13 cellular contexts compared by ENCODE assay signal in the genomic region with DNA sequence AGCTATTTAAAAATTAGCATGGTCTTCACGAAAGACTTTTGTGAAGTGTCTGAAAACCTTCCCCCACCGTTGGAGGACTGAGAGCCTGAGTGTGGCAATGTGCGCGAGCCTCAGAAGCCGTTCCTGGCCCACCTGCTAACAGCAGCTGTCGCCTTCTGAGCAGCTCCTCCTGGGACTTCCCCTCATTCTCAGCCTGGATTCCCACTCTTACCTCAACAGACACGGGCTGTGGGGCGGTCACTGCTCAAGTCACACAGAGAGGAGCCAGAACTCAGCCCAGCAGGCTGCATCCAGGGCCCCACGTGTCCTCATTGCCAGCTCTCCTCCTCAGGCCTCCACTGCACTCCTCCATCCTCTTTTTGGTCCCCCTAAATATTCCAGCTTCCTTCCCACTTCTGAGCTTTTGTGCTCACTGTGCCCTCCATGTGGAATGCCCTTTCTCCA. TPM values are rescaled to one million over a fixed set of nuclear protein-coding genes. Genes with fewer than 3 reads are reported as not detected.
DNase-seq lines count a peak whose midpoint lies in the region; ATAC-seq and TF ChIP-seq lines count a peak whose summit lies in the region.
"Had no signal": no experiment of that assay in that cellular context is flagged by ENCODE, and none has a peak within 500 bp of the region (broad histone marks: within the 10 kb centered on the region; RNA-seq: fewer than 3 reads in every experiment).

No MANE protein-coding gene starts in this region.

- TF ChIP-seq POLR2A in spleen (IDR thresholded peaks at IDR 0.05): no peak
- no peak for TF ChIP-seq POLR2A in sigmoid colon (IDR thresholded peaks at IDR 0.05)

- H3K36me3 ChIP-seq in spleen (peaks cover 0 to 20% (median 0%) of the 10 kb centered on the region in 6 donors), sigmoid colon (no peaks in the 10 kb centered on the region)
- H3K36me3 ChIP-seq: thoracic aorta had no signal

- no peaks in the 10 kb centered on the region for H3K27me3 ChIP-seq in spleen (replicated peaks in 1 of 7)
- H3K27me3 ChIP-seq in sigmoid colon: no peaks in the 10 kb centered on the region

- peaks cover 0 to 6% (median 0%) of the 10 kb centered on the region in 8 donors for H3K9me3 ChIP-seq in spleen
- no peaks in the 10 kb centered on the region for H3K9me3 ChIP-seq in sigmoid colon
- H3K9me3 ChIP-seq: A549, thoracic aorta had no signal

- 47 to 75% (median 59%) methylated on average over 9 of the region's 9 CpGs for WGBS in spleen, 5 donors
- 54 to 86% methylated on average over 9 of the region's 9 CpGs for WGBS in sigmoid colon, 2 donors

- H3K4me1 ChIP-seq in spleen (peaks cover 28 to 73% (median 53%) of the 10 kb centered on the region in 6 donors), sigmoid colon (no peaks in the 10 kb centered on the region)

- DNase-seq in NK-92 treated with Interleukin-12 subunit alpha and Interleukin-12 subunit beta, amount 100 ng/mL, for 24 hours (lab: John Stamatoyannopoulos, UW): peak; percentile 15
- DNase-seq in NK-92 (lab: John Stamatoyannopoulos, UW; ENCODE audit: unreplicated experiment): no peak
- no peak for DNase-seq in spleen
- no peak for DNase-seq in sigmoid colon
- DNase-seq in stimulated activated CD4-positive, alpha-beta T cell treated with anti-CD3 and anti-CD28 coated beads, Interleukin-4, amount 100 ng/mL, for 24 hours: no peak
- no peak for DNase-seq in NCI-H2029 treated with DMSO at 0.1 percent for 48 hours (lab: John Stamatoyannopoulos, UW)
- DNase-seq: left cardiac atrium, NCI-H2107 had no signal

- intact Hi-C loops in spleen (cut with DNase I; ENCODE audit: low total_unique reads): no loop called here
- intact Hi-C loops in sigmoid colon (cut with DNase I): no loop called here

- no peak for TF ChIP-seq CTCF in spleen (IDR thresholded peaks at IDR 0.05 in 8 of 11, conservative IDR thresholded peaks at IDR 0.05 in 3 of 11)
- TF ChIP-seq CTCF in sigmoid colon (IDR thresholded peaks at IDR 0.05): no peak

- ATAC-seq in HG02610 (IDR thresholded peaks at IDR 0.05; ENCODE audit: unreplicated experiment) (peak; percentile 86), HG03571 (IDR thresholded peaks at IDR 0.05; ENCODE audit: unreplicated experiment) (peak; percentile 51)
- ATAC-seq: A549; activated T-helper 17 cell treated with anti-CD3 and anti-CD28 coated beads, Interleukin-2, amount 50 U/mL, for 72 hours; left cardiac atrium had no signal

- TF ChIP-seq EP300 in sigmoid colon (IDR thresholded peaks at IDR 0.05): no peak

- peak overlapping the region in 6 of 8 donors; percentile 9 to 81 (median 52) for H3K27ac ChIP-seq in spleen
- H3K27ac ChIP-seq in sigmoid colon: no peak overlapping the region
- H3K27ac ChIP-seq: A549, thoracic aorta had no signal

- H3K4me3 ChIP-seq in spleen (no peak overlapping the region), sigmoid colon (no peak overlapping the region)
- H3K4me3 ChIP-seq: A549, thoracic aorta had no signal

RNA-seq across cellular contexts. Expression of gene DNASE1L3, which starts 7.8 kb away (rescaled TPM):
- total RNA-seq in spleen (100 to 1,000 TPM in 6 of 7 donors, 10 to 100 TPM in 1; 64.7 to 245 (median 172) TPM), sigmoid colon (under 1 TPM in 3 of 4 donors, not detected in 1; 0.27 to 0.82 (median 0.71) TPM)
- polyA plus RNA-seq in spleen (100 to 1,000 TPM in 1 of 3 donors, 10 to 100 TPM in 2; 52.1 to 102 (median 52.9) TPM), sigmoid colon (10 to 100 TPM in 2 of 3 donors, 1 to 10 TPM in 1; 9.0 to 69.8 (median 34.7) TPM)
- total RNA-seq: activated T-helper 17 cell treated with anti-CD3 and anti-CD28 coated beads, Interleukin-2, amount 50 U/mL, for 72 hours had no signal

RNA-seq across cellular contexts. Expression of gene ABHD6, which starts 34.7 kb away (rescaled TPM):
- total RNA-seq in spleen (10 to 100 TPM; 42.9 to 79.9 (median 59.8) TPM), sigmoid colon (10 to 100 TPM; 14.7 to 47.4 (median 31.2) TPM)
- polyA plus RNA-seq in spleen (10 to 100 TPM; 17.2 to 39.3 (median 34.9) TPM), sigmoid colon (10 to 100 TPM in 1 of 3 donors, 1 to 10 TPM in 2; 6.0 to 15.4 (median 8.1) TPM)

Comparison
In these comparisons a context has a peak if more than half of its experiments do, and no peak if none do; other contexts are left out.
1. H3K27ac ChIP-seq: peak in spleen (6 of 8); none in sigmoid colon (0 of 4).
2. RNA of gene DNASE1L3, which starts 7.8 kb away (total RNA-seq): 64.7 to 245 TPM in spleen; 0.27 to 0.82 TPM in sigmoid colon; every median in the first group is over 10 times any median in the second.